In genomic region chr19:6740589-6741348, GRCh38 we compare ENCODE assay signal across 9 cellular contexts. TPM values are rescaled to one million over a fixed set of nuclear protein-coding genes. Genes with fewer than 3 reads are reported as not detected.
A peak's percentile ranks its signal among the peaks of the same experiment; 100 is the strongest.
DNase-seq lines count a peak whose midpoint lies in the region; ATAC-seq, FAIRE-seq and TF ChIP-seq lines count a peak whose summit lies in the region.
"Had no signal": no experiment of that assay in that cellular context is flagged by ENCODE, and none has a peak within 500 bp of the region (broad histone marks: within the 10 kb centered on the region; RNA-seq: fewer than 3 reads in every experiment).

No MANE protein-coding gene starts in this region.

- H3K36me3 ChIP-seq in MM.1S (replicated peaks; ENCODE audit: insufficient read depth, low read length) = peaks cover 6% of the 10 kb centered on the region; the same call in 1 of the 2 replicates
- H3K36me3 ChIP-seq in astrocyte (ENCODE audit: insufficient read depth, low read length) = peaks cover 5% of the 10 kb centered on the region

- DNase-seq in ELR (ENCODE audit: low read depth) (peak; percentile 75), MM.1S (no peak), astrocyte (ENCODE audit: low read depth) (no peak), SIG-M5 treated with dmso at 0.1 percent for 504 hours (lab: John Stamatoyannopoulos, UW; ENCODE audit: unreplicated experiment) (no peak), NCI-H1048 (lab: John Stamatoyannopoulos, UW) (no peak)

- peaks cover 38% of the 10 kb centered on the region for H3K79me2 ChIP-seq in MM.1S (ENCODE audit: low read length)
- H3K79me2 ChIP-seq in astrocyte (ENCODE audit: insufficient read depth, low read length) = peaks cover 32% of the 10 kb centered on the region

- H3K4me1 ChIP-seq in MM.1S (ENCODE audit: low read length) (peaks cover 21% of the 10 kb centered on the region), astrocyte (ENCODE audit: insufficient read depth, low read length) (peaks cover 45% of the 10 kb centered on the region)

- H3K36me3 Mint-ChIP-seq in astrocyte (ENCODE audit: low read depth, unreplicated experiment) = peaks cover 11% of the 10 kb centered on the region

- H3F3A ChIP-seq in MM.1S (ENCODE audit: insufficient read depth, low read length) = peaks cover 35% of the 10 kb centered on the region

- peak overlapping the region; percentile 79 for H2AFZ ChIP-seq in MM.1S (ENCODE audit: low read length)
- H2AFZ ChIP-seq in astrocyte (ENCODE audit: low read depth, low read length) = peak overlapping the region; percentile 68

- peaks cover 32% of the 10 kb centered on the region for H3K4me1 Mint-ChIP-seq in astrocyte (ENCODE audit: low read depth, unreplicated experiment)

- no peaks in the 10 kb centered on the region for H3K9me2 ChIP-seq in MM.1S (replicated peaks; ENCODE audit: insufficient read depth, low read length)

- peaks cover 3% of the 10 kb centered on the region for H3K9me3 Mint-ChIP-seq in astrocyte (ENCODE audit: unreplicated experiment)

- H3K27me3 Mint-ChIP-seq in astrocyte (ENCODE audit: low read depth, unreplicated experiment) = no peaks in the 10 kb centered on the region

- H3K27ac ChIP-seq in MM.1S (ENCODE audit: low read length) (no peak overlapping the region; the same call in 1 of the 2 replicates), astrocyte (ENCODE audit: low read depth, low read length) (peak overlapping the region; percentile 49), skin epidermis (peak overlapping the region; percentile 60 to 95 (median 86))

- H4K20me1 ChIP-seq in MM.1S (ENCODE audit: insufficient read depth, low read length) = no peaks in the 10 kb centered on the region
- peaks cover 17% of the 10 kb centered on the region for H4K20me1 ChIP-seq in astrocyte (ENCODE audit: insufficient read depth, low read length)

- peak overlapping the region; percentile 87 for H3K4me2 ChIP-seq in MM.1S (ENCODE audit: low read depth, low read length)
- H3K4me2 ChIP-seq in astrocyte (ENCODE audit: low read length) = peak overlapping the region; percentile 95

- H3K9me3 ChIP-seq in MM.1S (replicated peaks; ENCODE audit: insufficient read depth, low read length) (no peaks in the 10 kb centered on the region), astrocyte (ENCODE audit: insufficient read depth, low read depth, low read length) (no peaks in the 10 kb centered on the region), iPS-18c (ENCODE audit: control insufficient read depth, insufficient read depth, low read length) (no peaks in the 10 kb centered on the region)

- H3K27me3 ChIP-seq in MM.1S (replicated peaks; ENCODE audit: insufficient read depth, low read length) (no peaks in the 10 kb centered on the region), astrocyte (ENCODE audit: insufficient read depth, low read length) (no peaks in the 10 kb centered on the region)

- H3K4me3 Mint-ChIP-seq in astrocyte (ENCODE audit: unreplicated experiment) = peak overlapping the region; percentile 89

- TF ChIP-seq CTCF in MM.1S (IDR thresholded peaks at IDR 0.05; ENCODE audit: low read length) (no peak), astrocyte (IDR thresholded peaks at IDR 0.05; ENCODE audit: insufficient read depth, low read depth, low read length) (no peak)

- peak overlapping the region; percentile 96 for H3K4me3 ChIP-seq in MM.1S (ENCODE audit: low read length)
- H3K4me3 ChIP-seq in astrocyte (ENCODE audit: insufficient read depth, low read depth, low read length) = peak overlapping the region; percentile 78
- peak overlapping the region; percentile 89 for H3K4me3 ChIP-seq in iPS-18c (ENCODE audit: insufficient read depth, low read depth, low read length)
- peak overlapping the region; percentile 62 to 88 (median 77) for H3K4me3 ChIP-seq in skin epidermis

- H3K9ac ChIP-seq in MM.1S (ENCODE audit: low read length) = peak overlapping the region; percentile 77
- H3K9ac ChIP-seq in astrocyte (ENCODE audit: low read length) = peak overlapping the region; percentile 83

- no peak for ATAC-seq in GM19395 (IDR thresholded peaks at IDR 0.05; ENCODE audit: unreplicated experiment)

- FAIRE-seq in astrocyte (lab: Jason Lieb, UNC) = no peak
- FAIRE-seq: TTC549 had no signal

- peak overlapping the region; percentile 7 for H3K27ac Mint-ChIP-seq in astrocyte (ENCODE audit: unreplicated experiment)

RNA-seq across cellular contexts. Expression of gene TRIP10, which starts 1.3 kb away (rescaled TPM):
- 36.3 and 41.4 TPM in 2 replicates for total RNA-seq in astrocyte

RNA-seq across cellular contexts. Expression of gene GPR108, which starts 3.4 kb away (rescaled TPM):
- 41.6 and 50.9 TPM in 2 replicates for total RNA-seq in astrocyte

RNA-seq across cellular contexts. Expression of gene C3, which starts 20.3 kb away (rescaled TPM):
- total RNA-seq in astrocyte = 0.77 and 2.4 TPM in 2 replicates

RNA-seq across cellular contexts. Expression of gene SH2D3A, which starts 26.5 kb away (rescaled TPM):
- 0.91 and 2.6 TPM in 2 replicates for total RNA-seq in astrocyte

RNA-seq across cellular contexts. Expression of gene VAV1, which starts 31.7 kb away (rescaled TPM):
- not detected in 2 replicates for total RNA-seq in astrocyte
